Comparison of ENCODE assay signal across 22 cellular contexts in the genomic region with DNA sequence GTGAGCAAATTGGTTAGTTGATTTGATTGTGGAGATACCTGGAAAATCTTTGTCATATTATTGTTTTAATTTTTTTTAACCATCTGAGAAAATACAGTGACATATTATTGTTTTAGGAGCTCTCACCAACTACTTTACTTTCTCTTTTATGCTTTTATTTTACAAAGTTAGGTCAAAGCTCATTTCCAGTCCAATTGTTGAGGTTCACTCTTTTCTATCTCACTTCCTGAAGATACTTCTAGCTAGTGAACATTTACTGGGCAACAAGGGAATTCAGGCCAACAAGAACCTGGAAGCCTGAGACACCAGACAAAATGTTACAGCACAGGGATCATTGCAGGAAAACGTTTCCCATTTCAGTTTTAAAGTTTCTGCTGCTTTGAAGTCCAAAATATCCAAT.
"Had no signal": no experiment of that assay in that cellular context is flagged by ENCODE, and none has a peak within 500 bp of the region (broad histone marks: within the 10 kb centered on the region; RNA-seq: fewer than 3 reads in every experiment).

No MANE protein-coding gene starts in this region.

- H3K4me3 ChIP-seq: dorsolateral prefrontal cortex, ovary, spleen, testis, upper lobe of left lung had no signal

- H3K9me3 ChIP-seq: spleen, testis, upper lobe of left lung had no signal

- DNase-seq: activated CD4-positive, alpha-beta T cell treated with anti-CD3 and anti-CD28 coated beads for 36 hours; activated CD4-positive, alpha-beta T cell treated with anti-CD3 and anti-CD28 coated beads, Interleukin-2, amount 50 U/mL, for 48 hours; activated gamma-delta T cell; dorsolateral prefrontal cortex; endodermal cell; foreskin melanocyte; glutamatergic neuron; hypothalamus; kidney; left ventricle myocardium superior; mesendoderm; naive thymus-derived CD8-positive, alpha-beta T cell; ovary; spleen; stimulated activated CD4-positive, alpha-beta T cell treated with anti-CD3 and anti-CD28 coated beads, Interleukin-4, amount 100 ng/mL, for 4 hours; T-cell; testis; upper lobe of left lung had no signal

- H3K27me3 ChIP-seq: testis had no signal

- ATAC-seq: activated CD4-positive, alpha-beta T cell treated with anti-CD3 and anti-CD28 coated beads for 36 hours; activated naive CD4-positive, alpha-beta T cell treated with anti-CD3 and anti-CD28 coated beads, Interleukin-2, amount 50 U/mL, for 72 hours; left ventricle myocardium superior; naive thymus-derived CD8-positive, alpha-beta T cell; sciatic nerve; stimulated activated memory B cell treated with anti-CD40 and anti-IgM and Interleukin-4, amounts not matched to agents 10 μg/mL and 1 μg/mL and 100 μg/mL, for 72 hours; T-cell; WTC11 had no signal

- H3K27ac ChIP-seq: dorsolateral prefrontal cortex, ovary, spleen, testis, upper lobe of left lung had no signal

- H3K36me3 ChIP-seq: ovary, spleen, upper lobe of left lung had no signal
